Comparison of ENCODE assay signal across 8 cellular contexts in the genomic region with DNA sequence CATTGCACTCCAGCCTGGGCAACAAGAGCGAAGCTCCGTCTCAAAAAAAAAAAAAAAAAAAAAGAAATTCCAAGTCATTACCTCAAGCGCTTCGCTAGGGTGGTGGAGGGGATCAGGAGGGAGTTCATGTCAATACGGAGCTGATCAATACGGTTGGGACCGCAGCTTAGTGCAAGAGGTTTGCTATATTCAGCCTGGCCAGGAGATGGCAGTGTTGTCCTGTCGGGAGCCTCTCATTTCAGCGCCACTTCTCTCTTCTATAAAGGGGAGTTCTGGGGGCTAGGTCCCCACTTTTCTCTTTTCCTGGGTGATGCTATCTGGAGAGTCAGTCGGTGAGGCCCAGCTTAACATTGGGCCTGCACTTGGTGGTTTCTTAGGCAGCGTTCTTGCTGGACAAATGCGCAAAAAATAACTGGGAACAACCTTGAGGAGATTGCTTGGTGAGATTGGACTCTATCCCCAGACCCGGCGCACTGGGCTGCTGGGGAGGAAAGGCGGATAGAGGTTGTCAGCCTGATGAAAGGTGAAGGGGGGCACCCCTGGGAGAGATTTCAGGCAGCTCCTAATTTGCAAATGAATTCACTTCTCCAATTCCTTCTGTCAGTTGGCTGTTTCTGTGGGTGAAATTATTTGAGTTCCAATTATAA. TPM values are rescaled to one million over a fixed set of nuclear protein-coding genes. Genes with fewer than 3 reads are reported as not detected.
DNase-seq lines count a peak whose midpoint lies in the region; ATAC-seq and TF ChIP-seq lines count a peak whose summit lies in the region.

No MANE protein-coding gene starts in this region.

- POLR2A ChIA-PET in CD8-positive, alpha-beta T cell (lab: Charles Lee), result interaction anchor here (0.6 to 1.6 kb wide), 3 partner anchors 59 to 169 kb away, joined by 3 to 10 read pairs (median 5); no protein-coding TSS in a partner anchor

- H2BK12ac ChIP-seq in H9 (ENCODE audit: insufficient read length, low read depth, low read length), result no peak overlapping the region

- no peak overlapping the region for H2AK5ac ChIP-seq in H9 (ENCODE audit: insufficient read length, low read length)

- no peaks in the 10 kb centered on the region for H3K9me3 ChIP-seq in CD8-positive, alpha-beta T cell (ENCODE audit: low read length)
- H3K9me3 ChIP-seq in H9 (ENCODE audit: control insufficient read depth, low read depth, low read length), result no peaks in the 10 kb centered on the region

- no peaks in the 10 kb centered on the region for H3K36me3 ChIP-seq in CD8-positive, alpha-beta T cell (ENCODE audit: insufficient read depth, low read length)

- H2AFZ ChIP-seq in H9 (ENCODE audit: low read length), result peak overlapping the region; percentile 93

- peaks cover 32% of the 10 kb centered on the region for H3K27me3 Mint-ChIP-seq in CD8-positive, alpha-beta T cell (ENCODE audit: low read depth)
- H3K27me3 Mint-ChIP-seq in H9 (ENCODE audit: low read depth), result peaks cover 42% of the 10 kb centered on the region

- H4K20me1 ChIP-seq in H9 (ENCODE audit: control insufficient read depth, insufficient read depth, insufficient read length), result no peaks in the 10 kb centered on the region

- WGBS in H9 (ENCODE audit: extremely low coverage, insufficient read length, low lambda C conversion rate), result no CpG with 5 or more reads among the region's 15 CpGs

- H2BK120ac ChIP-seq in H9 (ENCODE audit: low read depth, low read length, poor library complexity, severe bottlenecking), result no peak overlapping the region

- no peaks in the 10 kb centered on the region for H3K9me3 Mint-ChIP-seq in CD8-positive, alpha-beta T cell
- H3K9me3 Mint-ChIP-seq in H9, result no peaks in the 10 kb centered on the region; a peak in 3 of 5 replicates

- no peak overlapping the region for H4K91ac ChIP-seq in H9 (ENCODE audit: insufficient read length, low read depth, low read length)

- no peaks in the 10 kb centered on the region for H3K27me3 ChIP-seq in CD8-positive, alpha-beta T cell (ENCODE audit: insufficient read depth, low read length)
- no peaks in the 10 kb centered on the region; the same call in 1 of the 2 replicates for H3K27me3 ChIP-seq in H9 (ENCODE audit: insufficient read depth, low read length)

- no peak overlapping the region for H3K27ac ChIP-seq in CD8-positive, alpha-beta T cell (ENCODE audit: low read depth, low read length)
- no peak overlapping the region for H3K27ac ChIP-seq in H9 (ENCODE audit: insufficient read length, low read depth, low read length)

- H3K23ac ChIP-seq in H9 (ENCODE audit: insufficient read length, low read depth, low read length), result no peak overlapping the region

- H3K27ac Mint-ChIP-seq in CD8-positive, alpha-beta T cell, result no peak overlapping the region
- H3K27ac Mint-ChIP-seq in H9, result peak overlapping the region in 1 of 3 experiments; percentile 6; a peak in 2 of 7 replicates

- TF ChIP-seq CTCF in CD8-positive, alpha-beta T cell (IDR thresholded peaks at IDR 0.05), result peak; percentile 95
- peak; percentile 96 for TF ChIP-seq CTCF in H9 (conservative IDR thresholded peaks at IDR 0.05)

- H3K4me1 ChIP-seq in CD8-positive, alpha-beta T cell (ENCODE audit: insufficient read depth, low read length), result peaks cover 13% of the 10 kb centered on the region
- no peaks in the 10 kb centered on the region for H3K4me1 ChIP-seq in H9 (ENCODE audit: insufficient read depth, low read length)

- H2BK5ac ChIP-seq in H9 (ENCODE audit: insufficient read length, low read length), result no peak overlapping the region

- peaks cover under 1% of the 10 kb centered on the region for H3K36me3 Mint-ChIP-seq in CD8-positive, alpha-beta T cell
- H3K36me3 Mint-ChIP-seq in H9 (ENCODE audit: insufficient read depth in 1 of 3, low read depth in 3 of 3), result no peaks in the 10 kb centered on the region; a peak in 1 of 7 replicates

- CTCF ChIA-PET in CD8-positive, alpha-beta T cell (lab: Charles Lee), result interaction anchor here (0.6 to 13.3 kb wide), 63 partner anchors 9 to 1113 kb away, joined by 3 to 432 read pairs (median 4); no protein-coding TSS in a partner anchor

- no peak overlapping the region for H2BK20ac ChIP-seq in H9 (ENCODE audit: low read depth, low read length, poor library complexity, severe bottlenecking)

- no peak overlapping the region for H3K14ac ChIP-seq in H9 (ENCODE audit: insufficient read depth, low read length)

- H3K4ac ChIP-seq in H9 (ENCODE audit: low read depth, low read length), result no peak overlapping the region

- no peak overlapping the region for H4K5ac ChIP-seq in H9 (ENCODE audit: insufficient read length, low read depth, low read length)

- H3K79me1 ChIP-seq in H9 (ENCODE audit: insufficient read depth, low read depth, low read length, poor library complexity, severe bottlenecking), result no peaks in the 10 kb centered on the region

- no peak overlapping the region for H3K4me3 ChIP-seq in CD8-positive, alpha-beta T cell (ENCODE audit: low read depth, low read length)

- peak overlapping the region; percentile 72 for H3K4me2 ChIP-seq in H9 (ENCODE audit: insufficient read depth, insufficient read length, low read length)

- H3K4me3 Mint-ChIP-seq in CD8-positive, alpha-beta T cell, result no peak overlapping the region
- H3K4me3 Mint-ChIP-seq in H9, result peak overlapping the region; percentile 41 to 79

- peaks cover 2% of the 10 kb centered on the region for H3K23me2 ChIP-seq in H9 (ENCODE audit: insufficient read length, low read depth, low read length, poor library complexity, severe bottlenecking)

- H3K79me2 ChIP-seq in H9 (ENCODE audit: insufficient read depth, low read length), result no peaks in the 10 kb centered on the region

- peak; percentile 45 to 80 (median 65) for DNase-seq in CD8-positive, alpha-beta T cell
- DNase-seq in H9, result peak; percentile 79
- peak; percentile 21 for DNase-seq in NCI-H345 treated with DMSO at 0.1 percent for 48 hours (lab: John Stamatoyannopoulos, UW; ENCODE audit: unreplicated experiment)
- peak; percentile 53 to 55 for DNase-seq in activated CD4-positive, alpha-beta T cell treated with anti-CD3 and anti-CD28 coated beads, Interleukin-2, amount 50 U/mL, for 24 hours (ENCODE audit: low read depth in 1 of 2, low spot score in 1 of 2)
- peak; percentile 82 for DNase-seq in ecto neural progenitor cell (ENCODE audit: low spot score)
- peak; percentile 64 for DNase-seq in medulla oblongata (ENCODE audit: extremely low spot score)
- peak; percentile 38 to 55 for DNase-seq in stimulated activated CD8-positive, alpha-beta memory T cell treated with anti-CD3 and anti-CD28 coated beads, Interleukin-2, amount 100 ng/mL, for 48 hours (ENCODE audit: low read depth in 2 of 2)

- ATAC-seq in CD8-positive, alpha-beta T cell, result peak; percentile 86
- no peak for ATAC-seq in GM18858 (IDR thresholded peaks at IDR 0.05; ENCODE audit: unreplicated experiment)

- no peak overlapping the region for H3K18ac ChIP-seq in H9 (ENCODE audit: insufficient read length, low read depth, low read length)

- no peak overlapping the region for H3K9ac ChIP-seq in H9 (ENCODE audit: extremely low read depth, insufficient read length, low read length)

- intact Hi-C loops in CD8-positive, alpha-beta T cell (cut with DNase I, micrococcal nuclease), result loop anchor here (1.0 to 5.0 kb wide), 5 partner anchors 167 to 920 kb away; a partner anchor contains a TSS

- H3K56ac ChIP-seq in H9 (ENCODE audit: insufficient read length, low read depth, low read length), result no peak overlapping the region

- peaks cover 17% of the 10 kb centered on the region for H3K4me1 Mint-ChIP-seq in CD8-positive, alpha-beta T cell (ENCODE audit: low read depth)
- H3K4me1 Mint-ChIP-seq in H9, result peaks cover 26 to 31% of the 10 kb centered on the region in 2 experiments

- no peak overlapping the region for H2BK15ac ChIP-seq in H9 (ENCODE audit: low read depth, low read length)

- no peak overlapping the region for H4K8ac ChIP-seq in H9 (replicated peaks; ENCODE audit: insufficient read length, low read depth, low read length)

- H3T11ph ChIP-seq in H9 (ENCODE audit: low read length), result no peak overlapping the region

RNA-seq across cellular contexts. Expression of a gene that starts 40.4 kb away (rescaled TPM):
- total RNA-seq in CD8-positive, alpha-beta T cell, result 1 to 10 TPM; 8.7 to 9.6 TPM
- total RNA-seq in H9 (2021), result 5.0 and 5.2 TPM in 2 replicates

Comparison
In these comparisons a context has a peak if more than half of its experiments do, and no peak if none do; other contexts are left out.
1. DNase-seq: peak in every context shown above with its lines; median percentile 82 in ecto neural progenitor cell; 79 in H9; 65 in CD8-positive, alpha-beta T cell; 64 in medulla oblongata; 54 in activated CD4-positive, alpha-beta T cell treated with anti-CD3 and anti-CD28 coated beads, Interleukin-2, amount 50 U/mL, for 24 hours; 46 in stimulated activated CD8-positive, alpha-beta memory T cell treated with anti-CD3 and anti-CD28 coated beads, Interleukin-2, amount 100 ng/mL, for 48 hours; 21 in NCI-H345 treated with DMSO at 0.1 percent for 48 hours.